In genomic region chr4:145180298-145181090, GRCh38 we compare ENCODE assay signal across 8 cellular contexts. TPM values are rescaled to one million over a fixed set of nuclear protein-coding genes. Genes with fewer than 3 reads are reported as not detected.
DNase-seq lines count a peak whose midpoint lies in the region; ATAC-seq lines count a peak whose summit lies in the region.

OTUD4 (minus strand) TSS chr4:145180589; CDS start chr4:145179973, 616 bp downstream.

- peaks cover 20 to 39% (median 32%) of the 10 kb centered on the region in 11 experiments; a peak in 20 of 22 replicates for H4K20me1 ChIP-seq in BLaER1 treated with 17β-estradiol and CSF1 and Interleukin-3, amounts not matched to agents 10 nM and 100 nM

- no peaks in the 10 kb centered on the region for H3K9me3 Mint-ChIP-seq in activated CD4-positive, alpha-beta T cell treated with anti-CD3 and anti-CD28 coated beads, Interleukin-2, amount 10 ng/mL, durations not matched to agents 7 days and 5 days

- H3K36me3 ChIP-seq in BLaER1 treated with 17β-estradiol and CSF1 and Interleukin-3, amounts not matched to agents 10 nM and 100 nM, result peaks cover 0 to 10% (median 4%) of the 10 kb centered on the region in 11 experiments; a peak in 10 of 22 replicates

- peaks cover 29% of the 10 kb centered on the region for H3K4me1 Mint-ChIP-seq in activated CD4-positive, alpha-beta T cell treated with anti-CD3 and anti-CD28 coated beads, Interleukin-2, amount 10 ng/mL, durations not matched to agents 7 days and 5 days

- CTCF ChIA-PET in activated CD4-positive, alpha-beta T cell treated with anti-CD3 and anti-CD28 coated beads, Interleukin-2, amount 10 ng/mL, durations not matched to agents 7 days and 5 days (lab: Charles Lee), result no interaction called here

- DNase-seq in NCI-H526 treated with DMSO at 0.1 percent for 48 hours (lab: John Stamatoyannopoulos, UW) (peak; percentile 97), cortex of kidney (lab: John Stamatoyannopoulos, UW) (peak; percentile 17), left kidney (ENCODE audit: low read depth, low spot score) (peak; percentile 98)
- peak; percentile 95 for DNase-seq in activated CD4-positive, alpha-beta T cell treated with anti-CD3 and anti-CD28 coated beads, Interleukin-2, amount 10 ng/mL, durations not matched to agents 7 days and 5 days
- DNase-seq in stimulated activated CD4-positive, alpha-beta T cell treated with anti-CD3 and anti-CD28 coated beads, Interleukin-2, amount 100 ng/mL, for 24 hours, result peak; percentile 93 to 94

- peaks cover 28 to 39% (median 32%) of the 10 kb centered on the region in 10 experiments for H3K4me1 ChIP-seq in BLaER1 treated with 17β-estradiol and CSF1 and Interleukin-3, amounts not matched to agents 10 nM and 100 nM

- peaks cover 17% of the 10 kb centered on the region for H3K36me3 Mint-ChIP-seq in activated CD4-positive, alpha-beta T cell treated with anti-CD3 and anti-CD28 coated beads, Interleukin-2, amount 10 ng/mL, durations not matched to agents 7 days and 5 days (ENCODE audit: low read depth)

- H3K9ac ChIP-seq in BLaER1 treated with 17β-estradiol and CSF1 and Interleukin-3, amounts not matched to agents 10 nM and 100 nM, result peak within 1 kb of the TSS; percentile 91 to 97 (median 95)

- peaks cover 1% of the 10 kb centered on the region for H3K27me3 Mint-ChIP-seq in activated CD4-positive, alpha-beta T cell treated with anti-CD3 and anti-CD28 coated beads, Interleukin-2, amount 10 ng/mL, durations not matched to agents 7 days and 5 days

- H3K27ac ChIP-seq in BLaER1 treated with 17β-estradiol and CSF1 and Interleukin-3, amounts not matched to agents 10 nM and 100 nM, result peak within 1 kb of the TSS; percentile 92 to 97 (median 97)

- no peaks in the 10 kb centered on the region for H3K27me3 ChIP-seq in BLaER1 treated with 17β-estradiol and CSF1 and Interleukin-3, amounts not matched to agents 10 nM and 100 nM

- POLR2A ChIA-PET in activated CD4-positive, alpha-beta T cell treated with anti-CD3 and anti-CD28 coated beads, Interleukin-2, amount 10 ng/mL, durations not matched to agents 7 days and 5 days (lab: Charles Lee), result no interaction called here

- peak within 1 kb of the TSS; percentile 69 to 87 (median 78) for H3K4me3 ChIP-seq in BLaER1 treated with 17β-estradiol and CSF1 and Interleukin-3, amounts not matched to agents 10 nM and 100 nM

- peak within 1 kb of the TSS; percentile 83 to 98 (median 91) for H3K4me2 ChIP-seq in BLaER1 treated with 17β-estradiol and CSF1 and Interleukin-3, amounts not matched to agents 10 nM and 100 nM

- H3K27ac Mint-ChIP-seq in activated CD4-positive, alpha-beta T cell treated with anti-CD3 and anti-CD28 coated beads, Interleukin-2, amount 10 ng/mL, durations not matched to agents 7 days and 5 days, result peak within 1 kb of the TSS; percentile 94

- peak within 1 kb of the TSS; percentile 93 for H3K4me3 Mint-ChIP-seq in activated CD4-positive, alpha-beta T cell treated with anti-CD3 and anti-CD28 coated beads, Interleukin-2, amount 10 ng/mL, durations not matched to agents 7 days and 5 days

- ATAC-seq in GM19324 (IDR thresholded peaks at IDR 0.05; ENCODE audit: low FRiP score, unreplicated experiment), result peak; percentile 87
- peak; percentile 80 for ATAC-seq in HG03469 (IDR thresholded peaks at IDR 0.05; ENCODE audit: unreplicated experiment)

- no peaks in the 10 kb centered on the region for H3K9me3 ChIP-seq in BLaER1 treated with 17β-estradiol and CSF1 and Interleukin-3, amounts not matched to agents 10 nM and 100 nM (replicated peaks in 1 of 11)

RNA-seq across cellular contexts. Expression of gene OTUD4, which starts in this region (rescaled TPM):
- 10 to 100 TPM; 47.3 to 56.9 TPM for total RNA-seq in activated CD4-positive, alpha-beta T cell treated with anti-CD3 and anti-CD28 coated beads, Interleukin-2, amount 10 ng/mL, durations not matched to agents 7 days and 5 days

Comparison
In these comparisons a context has a peak if more than half of its experiments do, and no peak if none do; other contexts are left out.
1. Peak in every context shown above with its lines: DNase-seq, ATAC-seq, H3K4me3 ChIP-seq and H3K27ac ChIP-seq.
2. DNase-seq: peak in every context shown above with its lines; median percentile 98 in left kidney; 97 in NCI-H526 treated with DMSO at 0.1 percent for 48 hours; 95 in activated CD4-positive, alpha-beta T cell treated with anti-CD3 and anti-CD28 coated beads, Interleukin-2, amount 10 ng/mL, durations not matched to agents 7 days and 5 days; 94 in stimulated activated CD4-positive, alpha-beta T cell treated with anti-CD3 and anti-CD28 coated beads, Interleukin-2, amount 100 ng/mL, for 24 hours; 17 in cortex of kidney.